In the genomic region with DNA sequence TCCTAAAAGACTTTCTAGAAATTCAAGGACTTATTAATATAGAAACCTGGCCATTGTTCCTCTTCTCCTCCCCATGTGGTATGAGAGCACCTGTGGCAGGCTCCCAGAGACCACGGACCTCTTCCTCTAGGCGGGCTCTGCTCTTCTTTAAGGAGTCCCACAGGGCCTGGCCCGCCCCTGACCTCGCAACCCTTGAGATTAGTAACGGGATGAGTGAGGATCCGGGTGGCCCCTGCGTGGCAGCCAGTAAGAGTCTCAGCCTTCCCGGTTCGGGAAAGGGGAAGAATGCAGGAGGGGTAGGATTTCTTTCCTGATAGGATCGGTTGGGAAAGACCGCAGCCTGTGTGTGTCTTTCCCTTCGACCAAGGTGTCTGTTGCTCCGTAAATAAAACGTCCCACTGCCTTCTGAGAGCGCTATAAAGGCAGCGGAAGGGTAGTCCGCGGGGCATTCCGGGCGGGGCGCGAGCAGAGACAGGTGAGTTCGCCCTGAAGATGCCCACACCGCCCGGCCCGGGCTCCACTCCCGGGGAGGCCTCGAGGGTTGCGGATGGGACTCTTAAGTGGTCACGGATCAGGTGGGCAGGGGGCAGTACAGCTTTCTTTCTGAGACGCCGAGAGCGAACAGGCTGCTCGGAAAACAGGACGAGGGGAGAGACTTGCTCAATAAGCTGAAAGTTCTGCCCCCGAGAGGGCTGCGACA, we compare ENCODE assay signal across 4 cellular contexts.
TF ChIP-seq lines count a peak whose summit lies in the region.

Gene SLC26A4, plus strand, starts transcription at position 448 of the 700 bp plus-strand sequence. CDS start 814 bp downstream, outside the sequence.

TF ChIP-seq in HCT116, 20 proteins besides CTCF, POLR2A, EP300 and RAD21:
- TF ChIP-seq, protein P1, sequence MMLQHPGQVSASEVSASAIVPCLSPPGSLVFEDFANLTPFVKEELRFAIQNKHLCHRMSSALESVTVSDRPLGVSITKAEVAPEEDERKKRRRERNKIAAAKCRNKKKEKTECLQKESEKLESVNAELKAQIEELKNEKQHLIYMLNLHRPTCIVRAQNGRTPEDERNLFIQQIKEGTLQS (IDR thresholded peaks at IDR 0.05) = no peak
- TF ChIP-seq REST (IDR thresholded peaks at IDR 0.05; ENCODE audit: low read depth) = no peak
- no peak for TF ChIP-seq EZH2phosphoT487 (IDR thresholded peaks at IDR 0.05; ENCODE audit: borderline replicate concordance)
- no peak for TF ChIP-seq ZFX (IDR thresholded peaks at IDR 0.05)
- TF ChIP-seq CEBPB (IDR thresholded peaks at IDR 0.05; ENCODE audit: low read depth) = no peak
- no peak for TF ChIP-seq SRF (IDR thresholded peaks at IDR 0.05; ENCODE audit: low read depth)
- TF ChIP-seq EGR1 (IDR thresholded peaks at IDR 0.05; ENCODE audit: low read depth) = no peak
- no peak for TF ChIP-seq ELF1 (IDR thresholded peaks at IDR 0.05; ENCODE audit: borderline replicate concordance, low read depth)
- TF ChIP-seq FOSL1 (IDR thresholded peaks at IDR 0.05; ENCODE audit: low read depth) = no peak

TF ChIP-seq in WTC11, 78 proteins besides CTCF, POLR2A, EP300 and RAD21 (continues in another document):
- TF ChIP-seq CREB1 (CRISPR knock-in tag; IDR thresholded peaks at IDR 0.05) = no peak
- TF ChIP-seq, protein P1 (CRISPR knock-in tag; conservative IDR thresholded peaks at IDR 0.05) = no peak
- TF ChIP-seq, protein P2, sequence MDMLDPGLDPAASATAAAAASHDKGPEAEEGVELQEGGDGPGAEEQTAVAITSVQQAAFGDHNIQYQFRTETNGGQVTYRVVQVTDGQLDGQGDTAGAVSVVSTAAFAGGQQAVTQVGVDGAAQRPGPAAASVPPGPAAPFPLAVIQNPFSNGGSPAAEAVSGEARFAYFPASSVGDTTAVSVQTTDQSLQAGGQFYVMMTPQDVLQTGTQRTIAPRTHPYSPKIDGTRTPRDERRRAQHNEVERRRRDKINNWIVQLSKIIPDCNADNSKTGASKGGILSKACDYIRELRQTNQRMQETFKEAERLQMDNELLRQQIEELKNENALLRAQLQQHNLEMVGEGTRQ (CRISPR knock-in tag; IDR thresholded peaks at IDR 0.05) = no peak
- TF ChIP-seq, protein P3, sequence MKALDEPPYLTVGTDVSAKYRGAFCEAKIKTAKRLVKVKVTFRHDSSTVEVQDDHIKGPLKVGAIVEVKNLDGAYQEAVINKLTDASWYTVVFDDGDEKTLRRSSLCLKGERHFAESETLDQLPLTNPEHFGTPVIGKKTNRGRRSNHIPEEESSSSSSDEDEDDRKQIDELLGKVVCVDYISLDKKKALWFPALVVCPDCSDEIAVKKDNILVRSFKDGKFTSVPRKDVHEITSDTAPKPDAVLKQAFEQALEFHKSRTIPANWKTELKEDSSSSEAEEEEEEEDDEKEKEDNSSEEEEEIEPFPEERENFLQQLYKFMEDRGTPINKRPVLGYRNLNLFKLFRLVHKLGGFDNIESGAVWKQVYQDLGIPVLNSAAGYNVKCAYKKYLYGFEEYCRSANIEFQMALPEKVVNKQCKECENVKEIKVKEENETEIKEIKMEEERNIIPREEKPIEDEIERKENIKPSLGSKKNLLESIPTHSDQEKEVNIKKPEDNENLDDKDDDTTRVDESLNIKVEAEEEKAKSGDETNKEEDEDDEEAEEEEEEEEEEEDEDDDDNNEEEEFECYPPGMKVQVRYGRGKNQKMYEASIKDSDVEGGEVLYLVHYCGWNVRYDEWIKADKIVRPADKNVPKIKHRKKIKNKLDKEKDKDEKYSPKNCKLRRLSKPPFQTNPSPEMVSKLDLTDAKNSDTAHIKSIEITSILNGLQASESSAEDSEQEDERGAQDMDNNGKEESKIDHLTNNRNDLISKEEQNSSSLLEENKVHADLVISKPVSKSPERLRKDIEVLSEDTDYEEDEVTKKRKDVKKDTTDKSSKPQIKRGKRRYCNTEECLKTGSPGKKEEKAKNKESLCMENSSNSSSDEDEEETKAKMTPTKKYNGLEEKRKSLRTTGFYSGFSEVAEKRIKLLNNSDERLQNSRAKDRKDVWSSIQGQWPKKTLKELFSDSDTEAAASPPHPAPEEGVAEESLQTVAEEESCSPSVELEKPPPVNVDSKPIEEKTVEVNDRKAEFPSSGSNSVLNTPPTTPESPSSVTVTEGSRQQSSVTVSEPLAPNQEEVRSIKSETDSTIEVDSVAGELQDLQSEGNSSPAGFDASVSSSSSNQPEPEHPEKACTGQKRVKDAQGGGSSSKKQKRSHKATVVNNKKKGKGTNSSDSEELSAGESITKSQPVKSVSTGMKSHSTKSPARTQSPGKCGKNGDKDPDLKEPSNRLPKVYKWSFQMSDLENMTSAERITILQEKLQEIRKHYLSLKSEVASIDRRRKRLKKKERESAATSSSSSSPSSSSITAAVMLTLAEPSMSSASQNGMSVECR (CRISPR knock-in tag; IDR thresholded peaks at IDR 0.05; ENCODE audit: borderline replicate concordance) = no peak
- TF ChIP-seq, protein P4, sequence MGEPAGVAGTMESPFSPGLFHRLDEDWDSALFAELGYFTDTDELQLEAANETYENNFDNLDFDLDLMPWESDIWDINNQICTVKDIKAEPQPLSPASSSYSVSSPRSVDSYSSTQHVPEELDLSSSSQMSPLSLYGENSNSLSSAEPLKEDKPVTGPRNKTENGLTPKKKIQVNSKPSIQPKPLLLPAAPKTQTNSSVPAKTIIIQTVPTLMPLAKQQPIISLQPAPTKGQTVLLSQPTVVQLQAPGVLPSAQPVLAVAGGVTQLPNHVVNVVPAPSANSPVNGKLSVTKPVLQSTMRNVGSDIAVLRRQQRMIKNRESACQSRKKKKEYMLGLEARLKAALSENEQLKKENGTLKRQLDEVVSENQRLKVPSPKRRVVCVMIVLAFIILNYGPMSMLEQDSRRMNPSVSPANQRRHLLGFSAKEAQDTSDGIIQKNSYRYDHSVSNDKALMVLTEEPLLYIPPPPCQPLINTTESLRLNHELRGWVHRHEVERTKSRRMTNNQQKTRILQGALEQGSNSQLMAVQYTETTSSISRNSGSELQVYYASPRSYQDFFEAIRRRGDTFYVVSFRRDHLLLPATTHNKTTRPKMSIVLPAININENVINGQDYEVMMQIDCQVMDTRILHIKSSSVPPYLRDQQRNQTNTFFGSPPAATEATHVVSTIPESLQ (CRISPR knock-in tag; IDR thresholded peaks at IDR 0.05) = no peak

TF ChIP-seq in endothelial cell of umbilical vein, 7 proteins besides CTCF, POLR2A, EP300 and RAD21:
- TF ChIP-seq MAX (IDR thresholded peaks at IDR 0.05; ENCODE audit: insufficient read depth, insufficient read length) = no peak
- TF ChIP-seq JUN (IDR thresholded peaks at IDR 0.05; ENCODE audit: borderline replicate concordance, insufficient read depth, insufficient read length, low read depth) = no peak
- no peak for TF ChIP-seq POLR2AphosphoS5 (IDR thresholded peaks at IDR 0.05; ENCODE audit: insufficient read depth, low read depth, low read length)
- no peak for TF ChIP-seq EZH2 (IDR thresholded peaks at IDR 0.05; ENCODE audit: borderline replicate concordance, low read depth, low read length, severe bottlenecking)
- TF ChIP-seq MYC (IDR thresholded peaks at IDR 0.05; ENCODE audit: low read depth, low read length) = no peak
- no peak for TF ChIP-seq FOS (IDR thresholded peaks at IDR 0.05; ENCODE audit: borderline replicate concordance, insufficient read depth, low read length)
- TF ChIP-seq GATA2 (IDR thresholded peaks at IDR 0.05; ENCODE audit: insufficient read depth, insufficient read length, low read depth, low read length) = no peak

TF ChIP-seq in neural cell, 6 proteins besides CTCF, POLR2A, EP300 and RAD21:
- TF ChIP-seq TAF1 (IDR thresholded peaks at IDR 0.05; ENCODE audit: low read depth) (no peak), REST (IDR thresholded peaks at IDR 0.05; ENCODE audit: borderline replicate concordance) (peak; percentile 18), EZH2 (IDR thresholded peaks at IDR 0.05; ENCODE audit: borderline replicate concordance, insufficient read depth, low read length, poor library complexity, severe bottlenecking) (no peak), POLR2AphosphoS5 (IDR thresholded peaks at IDR 0.05) (no peak), SMC3 (conservative IDR thresholded peaks at IDR 0.05; ENCODE audit: poor library complexity) (no peak), MXI1 (conservative IDR thresholded peaks at IDR 0.05; ENCODE audit: poor library complexity, severe bottlenecking) (no peak)
